Comparison of ENCODE assay signal across 19 cellular contexts in the genomic region with DNA sequence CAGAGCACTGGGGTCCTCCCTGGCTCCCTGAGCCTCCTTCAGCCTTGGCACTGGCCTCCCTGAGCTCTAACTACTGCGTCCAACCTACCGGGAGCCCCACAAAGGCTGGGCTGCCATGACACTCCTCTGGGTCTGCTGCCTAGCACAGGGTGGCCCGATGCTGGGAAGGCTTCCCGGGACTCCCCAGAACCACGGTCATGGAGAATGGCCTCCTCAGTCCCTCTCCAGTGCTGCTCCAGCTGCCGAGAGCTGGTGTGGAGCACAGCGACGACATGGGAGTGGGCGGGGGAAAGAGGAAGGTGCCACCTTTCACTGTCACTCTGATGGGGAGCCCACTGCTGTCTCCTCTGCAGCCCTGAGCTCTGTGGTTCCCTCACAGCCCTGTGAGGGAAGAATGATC.
DNase-seq lines count a peak whose midpoint lies in the region; ATAC-seq, FAIRE-seq and TF ChIP-seq lines count a peak whose summit lies in the region.
"Had no signal": no experiment of that assay in that cellular context is flagged by ENCODE, and none has a peak within 500 bp of the region (broad histone marks: within the 10 kb centered on the region; RNA-seq: fewer than 3 reads in every experiment).

No MANE protein-coding gene starts in this region.

- H2BK5ac ChIP-seq in H1 (ENCODE audit: low read depth, low read length), result no peak overlapping the region

- no peak overlapping the region for H3K9ac ChIP-seq in H1 (replicated peaks in 1 of 4; ENCODE audit: extremely low read depth in 1 of 4, low read depth in 3 of 4, low read length in 3 of 4)

- H3K79me1 ChIP-seq in H1 (ENCODE audit: low read depth, low read length), result no peaks in the 10 kb centered on the region

- H4K20me1 ChIP-seq in H1 (replicated peaks in 1 of 2; ENCODE audit: control insufficient read depth in 1 of 2, insufficient read depth in 2 of 2, low read length in 2 of 2), result no peaks in the 10 kb centered on the region

- H3K14ac ChIP-seq in H1 (ENCODE audit: insufficient read length), result no peak overlapping the region

- H2AK5ac ChIP-seq in H1 (ENCODE audit: low read depth, low read length), result no peak overlapping the region

- no peaks in the 10 kb centered on the region for H3K36me3 Mint-ChIP-seq in natural killer cell treated with Interleukin-12 subunit alpha and Interleukin-12 subunit beta and Interleukin-15 and Interleukin-18, amount 100 ng/mL, for 72 hours
- H3K36me3 Mint-ChIP-seq: CD4-positive, CD25-positive, alpha-beta regulatory T cell had no signal

- TF ChIP-seq CTCF in heart left ventricle (IDR thresholded peaks at IDR 0.05), result no peak
- no peak for TF ChIP-seq CTCF in H1 (IDR thresholded peaks at IDR 0.05; ENCODE audit: control extremely low read depth in 1 of 3, insufficient read depth in 1 of 3, low read depth in 1 of 3, low read length in 3 of 3)
- no peak for TF ChIP-seq CTCF in upper lobe of right lung (IDR thresholded peaks at IDR 0.05)

- no peak for FAIRE-seq in H1 (lab: Jason Lieb, UNC)
- FAIRE-seq: GM12878 had no signal

- POLR2A ChIA-PET in H1 (lab: Charles Lee; ENCODE audit: partially characterized antibody), result no interaction called here

- H3K18ac ChIP-seq in H1 (ENCODE audit: extremely low read depth, low read length), result no peak overlapping the region

- WGBS in heart left ventricle, 4 donors, result 72 to 83% (median 78%) methylated on average over 9 of the region's 9 CpGs
- 92% methylated on average over 9 of the region's 9 CpGs; no CpG with 5 or more reads in 1 of the 2 experiments for WGBS in H1 (ENCODE audit: extremely low coverage in 1 of 2, insufficient coverage in 1 of 2, insufficient read length in 1 of 2, insufficient replicate concordance in 2 of 2, low coverage in 1 of 2, low lambda C conversion rate in 2 of 2, missing lambda C conversion rate in 1 of 2), 2 experiments

- H3K4ac ChIP-seq in H1 (replicated peaks; ENCODE audit: insufficient read length, low read depth, low read length), result no peak overlapping the region

- peaks cover 11 to 13% of the 10 kb centered on the region in 2 donors for H3K4me1 Mint-ChIP-seq in natural killer cell treated with Interleukin-12 subunit alpha and Interleukin-12 subunit beta and Interleukin-15 and Interleukin-18, amount 100 ng/mL, for 72 hours (ENCODE audit: low read depth in 2 of 2)

- H2BK120ac ChIP-seq in H1 (replicated peaks; ENCODE audit: low read depth, low read length), result no peak overlapping the region

- no peak overlapping the region for H2BK20ac ChIP-seq in H1 (ENCODE audit: low read length)

- no peak overlapping the region for H4K5ac ChIP-seq in H1 (ENCODE audit: insufficient read length, low read depth, low read length)

- TF ChIP-seq RAD21 in H1 (IDR thresholded peaks at IDR 0.05 in 1 of 2, conservative IDR thresholded peaks at IDR 0.05 in 1 of 2; ENCODE audit: low read depth in 2 of 2, low read length in 2 of 2), result no peak

- DNase-seq in left ventricle myocardium superior, result peak; percentile 14
- no peak for DNase-seq in heart left ventricle
- peak in 1 of 2 experiments; percentile 38 for DNase-seq in H1 (ENCODE audit: low read depth in 1 of 2, low spot score in 2 of 2)
- DNase-seq in natural killer cell treated with Interleukin-12 subunit alpha and Interleukin-12 subunit beta and Interleukin-15 and Interleukin-18, amount 100 ng/mL, for 72 hours (ENCODE audit: low spot score), result peak; percentile 56
- peak; percentile 60 for DNase-seq in upper lobe of right lung
- no peak for DNase-seq in NCI-H1105 (lab: John Stamatoyannopoulos, UW)
- DNase-seq: AML-193; Calu3; CD4-positive, CD25-positive, alpha-beta regulatory T cell; DMS79; MM.1S; NCI-H1105 treated with DMSO at 0.1 percent for 48 hours; NCI-H2029 treated with DMSO at 0.1 percent for 48 hours; NCI-H524; SHP77 had no signal

- H3K56ac ChIP-seq in H1 (replicated peaks; ENCODE audit: insufficient read length, low read depth, low read length), result no peak overlapping the region

- H4K8ac ChIP-seq in H1 (ENCODE audit: extremely low read depth, insufficient read depth, low read length), result no peak overlapping the region; the same call in 1 of the 2 replicates

- H3K4me2 ChIP-seq in H1 (ENCODE audit: insufficient read depth in 1 of 2, low read depth in 2 of 2, low read length in 2 of 2), result no peak overlapping the region

- no peak overlapping the region for H2BK15ac ChIP-seq in H1 (ENCODE audit: low read length)

- H3K27ac ChIP-seq in heart left ventricle (no peak overlapping the region), H1 (ENCODE audit: low read depth, low read length) (no peak overlapping the region), upper lobe of right lung (no peak overlapping the region)
- H3K27ac ChIP-seq: Peyer's patch had no signal

- no peaks in the 10 kb centered on the region for H3K9me3 ChIP-seq in heart left ventricle
- H3K9me3 ChIP-seq in H1 (ENCODE audit: insufficient read depth in 2 of 2, low read depth in 1 of 2, low read length in 1 of 2), result no peaks in the 10 kb centered on the region
- H3K9me3 ChIP-seq in upper lobe of right lung, result no peaks in the 10 kb centered on the region
- H3K9me3 ChIP-seq: Peyer's patch had no signal

- no peak overlapping the region for H2AFZ ChIP-seq in H1 (ENCODE audit: low read length)

- H3K4me3 Mint-ChIP-seq in natural killer cell treated with Interleukin-12 subunit alpha and Interleukin-12 subunit beta and Interleukin-15 and Interleukin-18, amount 100 ng/mL, for 72 hours, result no peak overlapping the region
- H3K4me3 Mint-ChIP-seq: CD4-positive, CD25-positive, alpha-beta regulatory T cell had no signal

- H4K91ac ChIP-seq in H1 (replicated peaks; ENCODE audit: insufficient read length, low read length), result peak overlapping the region; percentile 40

- peaks cover 0 to 3% (median 0%) of the 10 kb centered on the region in 12 donors for H3K4me1 ChIP-seq in heart left ventricle
- H3K4me1 ChIP-seq in H1 (replicated peaks in 1 of 4; ENCODE audit: control insufficient read depth in 3 of 4, insufficient read depth in 4 of 4, low read length in 3 of 4), result no peaks in the 10 kb centered on the region; a peak in 1 of 7 replicates
- H3K4me1 ChIP-seq in upper lobe of right lung, result no peaks in the 10 kb centered on the region
- H3K4me1 ChIP-seq: Peyer's patch had no signal

- no peak for TF ChIP-seq EP300 in H1 (IDR thresholded peaks at IDR 0.05; ENCODE audit: borderline replicate concordance in 1 of 2, low read depth in 2 of 2, low read length in 2 of 2)

- H3K23ac ChIP-seq in H1 (ENCODE audit: insufficient read length), result no peak overlapping the region

- H3K9me3 Mint-ChIP-seq in natural killer cell treated with Interleukin-12 subunit alpha and Interleukin-12 subunit beta and Interleukin-15 and Interleukin-18, amount 100 ng/mL, for 72 hours, result no peaks in the 10 kb centered on the region
- H3K9me3 Mint-ChIP-seq: CD4-positive, CD25-positive, alpha-beta regulatory T cell had no signal

- H3K79me2 ChIP-seq in H1 (ENCODE audit: control insufficient read depth in 1 of 2, insufficient read depth in 2 of 2, low read length in 2 of 2), result no peaks in the 10 kb centered on the region

- H3K27me3 Mint-ChIP-seq in natural killer cell treated with Interleukin-12 subunit alpha and Interleukin-12 subunit beta and Interleukin-15 and Interleukin-18, amount 100 ng/mL, for 72 hours, result no peaks in the 10 kb centered on the region

- ATAC-seq in left ventricle myocardium superior (no peak), heart left ventricle (no peak), upper lobe of right lung (no peak), HG03565 (IDR thresholded peaks at IDR 0.05; ENCODE audit: unreplicated experiment) (no peak), HG02623 (IDR thresholded peaks at IDR 0.05; ENCODE audit: unreplicated experiment) (no peak)
- no peak for ATAC-seq in natural killer cell treated with Interleukin-12 subunit alpha and Interleukin-12 subunit beta and Interleukin-15 and Interleukin-18, amount 100 ng/mL, for 72 hours
- ATAC-seq: GM12878 had no signal

- H3K36me3 ChIP-seq in heart left ventricle (no peaks in the 10 kb centered on the region), H1 (ENCODE audit: control insufficient read depth in 2 of 4, insufficient read depth in 4 of 4, low read length in 3 of 4) (no peaks in the 10 kb centered on the region), upper lobe of right lung (no peaks in the 10 kb centered on the region)
- H3K36me3 ChIP-seq: Peyer's patch had no signal

- no peak overlapping the region for H2BK12ac ChIP-seq in H1 (ENCODE audit: low read depth, low read length)

- H3K23me2 ChIP-seq in H1 (ENCODE audit: low read depth, low read length), result peaks cover 3% of the 10 kb centered on the region; the same call in 1 of the 2 replicates

- no peak overlapping the region for H3K4me3 ChIP-seq in heart left ventricle
- no peak overlapping the region for H3K4me3 ChIP-seq in H1 (ENCODE audit: extremely low read depth in 1 of 4, insufficient read depth in 2 of 4, low read depth in 3 of 4, low read length in 4 of 4)
- H3K4me3 ChIP-seq in upper lobe of right lung, result no peak overlapping the region
- H3K4me3 ChIP-seq: GM12878, Peyer's patch had no signal

- no peak overlapping the region for H3K27ac Mint-ChIP-seq in natural killer cell treated with Interleukin-12 subunit alpha and Interleukin-12 subunit beta and Interleukin-15 and Interleukin-18, amount 100 ng/mL, for 72 hours
- H3K27ac Mint-ChIP-seq: CD4-positive, CD25-positive, alpha-beta regulatory T cell had no signal

- TF ChIP-seq POLR2A in heart left ventricle (IDR thresholded peaks at IDR 0.05), result no peak
- no peak for TF ChIP-seq POLR2A in H1 (IDR thresholded peaks at IDR 0.05; ENCODE audit: control extremely low read depth in 1 of 2, low read depth in 2 of 2, low read length in 2 of 2)

- intact Hi-C loops in left ventricle myocardium superior (cut with micrococcal nuclease) (no loop called here), heart left ventricle (cut with DNase I) (no loop called here), upper lobe of right lung (cut with DNase I) (no loop called here)

- CTCF ChIA-PET in H1 (lab: Charles Lee; ENCODE audit: partially characterized antibody), result interaction anchor here (1.2 to 2.3 kb wide), 4 partner anchors 17 to 42 kb away, joined by 3 to 6 read pairs (median 3); no protein-coding TSS in a partner anchor

- H3K27me3 ChIP-seq in heart left ventricle (peaks cover 0 to 15% (median 0%) of the 10 kb centered on the region in 9 donors), H1 (replicated peaks in 1 of 4; ENCODE audit: control insufficient read depth in 3 of 4, extremely low read depth in 1 of 4, insufficient read depth in 3 of 4, low read length in 3 of 4) (peaks cover 0 to 2% (median 0%) of the 10 kb centered on the region in 4 experiments; a peak in 1 of 7 replicates), upper lobe of right lung (no peaks in the 10 kb centered on the region)
- H3K27me3 ChIP-seq: Peyer's patch had no signal

TF ChIP-seq in H1, 55 proteins besides CTCF, POLR2A, EP300 and RAD21 (continues in another document):
- TF ChIP-seq CHD1 (IDR thresholded peaks at IDR 0.05; ENCODE audit: low read depth, low read length), result no peak
- TF ChIP-seq BCL11A (IDR thresholded peaks at IDR 0.05; ENCODE audit: low read depth in 2 of 2, low read length in 2 of 2), result no peak
- TF ChIP-seq GABPA (IDR thresholded peaks at IDR 0.05; ENCODE audit: borderline replicate concordance, insufficient read depth, low read length), result no peak
- TF ChIP-seq FOSL1 (IDR thresholded peaks at IDR 0.05; ENCODE audit: insufficient read depth, low read depth, low read length), result no peak
- TF ChIP-seq TBP (IDR thresholded peaks at IDR 0.05; ENCODE audit: low read depth, low read length), result no peak
- TF ChIP-seq TAF1 (IDR thresholded peaks at IDR 0.05; ENCODE audit: low read depth, low read length), result no peak

Comparison
In these comparisons a context has a peak if more than half of its experiments do, and no peak if none do; other contexts are left out.
1. DNase-seq: peak in left ventricle myocardium superior (single experiment), natural killer cell treated with Interleukin-12 subunit alpha and Interleukin-12 subunit beta and Interleukin-15 and Interleukin-18, amount 100 ng/mL, for 72 hours (single experiment) and upper lobe of right lung (single experiment); none in heart left ventricle (0 of 5) and NCI-H1105 (single experiment).